ENCODE assay signal across 30 cellular contexts in the genomic region with DNA sequence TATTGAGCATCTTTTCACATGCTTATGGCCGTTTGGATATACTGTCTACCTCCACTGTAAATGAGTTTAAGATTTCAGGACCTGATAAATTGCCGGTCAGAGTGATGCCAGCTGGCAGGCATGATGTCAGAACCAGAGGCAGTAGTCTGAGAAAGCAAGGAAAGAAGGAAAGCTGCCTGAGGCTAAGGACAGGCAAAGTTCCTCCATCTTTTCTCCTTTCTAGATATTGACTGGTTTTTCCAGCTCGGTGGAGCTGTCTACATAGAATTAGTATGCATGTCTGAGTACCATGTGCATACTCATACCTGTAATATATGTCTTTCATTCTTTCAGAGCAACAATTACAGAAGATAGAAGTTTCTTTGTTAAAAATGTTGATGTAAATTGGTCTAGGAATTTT.
"Had no signal": no experiment of that assay in that cellular context is flagged by ENCODE, and none has a peak within 500 bp of the region (broad histone marks: within the 10 kb centered on the region; RNA-seq: fewer than 3 reads in every experiment).

No MANE protein-coding gene starts in this region.

- H3K9me3 ChIP-seq: neutrophil, ovary, psoas muscle, right lobe of liver, sigmoid colon, stomach, thoracic aorta, thyroid gland, tibial nerve, upper lobe of right lung, uterus had no signal

- H3K4me1 Mint-ChIP-seq: nephron had no signal

- H3K9me3 Mint-ChIP-seq: neural crest cell, type B pancreatic cell had no signal

- H3K27me3 Mint-ChIP-seq: naive thymus-derived CD4-positive, alpha-beta T cell; progenitor cell of endocrine pancreas; stimulated activated naive B cell treated with anti-CD40 and anti-IgM and Interleukin-4, amounts not matched to agents 10 μg/mL and 1 μg/mL and 100 μg/mL, for 72 hours; stimulated activated naive CD8-positive, alpha-beta T cell treated with anti-CD3 and anti-CD28 coated beads, Interleukin-15, Interleukin-2, amounts not matched to agents 100 ng/mL and 50 ng/mL, for 24 hours; type B pancreatic cell had no signal

- DNase-seq: naive thymus-derived CD4-positive, alpha-beta T cell; natural killer cell; nucleus accumbens; ovary; posterior cingulate gyrus; psoas muscle; right cardiac atrium; right lobe of liver; sigmoid colon; small intestine; stimulated activated CD4-positive, alpha-beta T cell treated with anti-CD3 and anti-CD28 coated beads, Interleukin-15, amount 100 ng/mL, for 24 hours; stimulated activated CD4-positive, alpha-beta T cell treated with anti-CD3 and anti-CD28 coated beads, Interleukin-2, amount 100 ng/mL, for 24 hours; stimulated activated CD4-positive, alpha-beta T cell treated with anti-CD3 and anti-CD28 coated beads, Interleukin-2, amount 100 ng/mL, for 48 hours; stimulated activated CD4-positive, alpha-beta T cell treated with anti-CD3 and anti-CD28 coated beads, Interleukin-4, amount 100 ng/mL, for 24 hours; stimulated activated naive B cell treated with anti-CD40 and anti-IgM and Interleukin-4, amounts not matched to agents 10 μg/mL and 1 μg/mL and 100 μg/mL, for 72 hours; stimulated activated naive CD4-positive, alpha-beta T cell treated with Interleukin-2 at 50 U/mL for 16 hours; stomach; thyroid gland; upper lobe of right lung; uterus had no signal

- ATAC-seq: naive thymus-derived CD4-positive, alpha-beta T cell; natural killer cell; psoas muscle; right cardiac atrium; right lobe of liver; stimulated activated effector memory CD8-positive, alpha-beta T cell treated with anti-CD3 and anti-CD28 coated beads, Interleukin-12 subunit alpha, Interleukin-12 subunit beta, amount 100 ng/mL, for 72 hours; stimulated activated naive B cell treated with anti-CD40 and anti-IgM and Interleukin-4, amounts not matched to agents 10 μg/mL and 1 μg/mL and 100 μg/mL, for 72 hours; upper lobe of right lung had no signal

- H3K4me3 Mint-ChIP-seq: naive thymus-derived CD4-positive, alpha-beta T cell; natural killer cell; nephron; neural crest cell; stimulated activated effector memory CD8-positive, alpha-beta T cell treated with anti-CD3 and anti-CD28 coated beads, Interleukin-12 subunit alpha, Interleukin-12 subunit beta, amount 100 ng/mL, for 72 hours; stimulated activated naive B cell treated with anti-CD40 and anti-IgM and Interleukin-4, amounts not matched to agents 10 μg/mL and 1 μg/mL and 100 μg/mL, for 72 hours; stimulated activated naive CD8-positive, alpha-beta T cell treated with anti-CD3 and anti-CD28 coated beads, Interleukin-15, Interleukin-2, amounts not matched to agents 100 ng/mL and 50 ng/mL, for 24 hours; type B pancreatic cell had no signal

- H3K9ac ChIP-seq: parathyroid adenoma had no signal

- H3K4me1 ChIP-seq: psoas muscle, right lobe of liver, sigmoid colon, stomach, thyroid gland, tibial nerve, upper lobe of right lung, uterus had no signal

- H3K79me2 ChIP-seq: parathyroid adenoma had no signal

- H3K27ac ChIP-seq: neutrophil, ovary, parathyroid adenoma, psoas muscle, right lobe of liver, sigmoid colon, stomach, thoracic aorta, thyroid gland, tibial nerve, upper lobe of right lung, uterus had no signal

- H3K36me3 Mint-ChIP-seq: type B pancreatic cell had no signal

- H3K27ac Mint-ChIP-seq: naive thymus-derived CD4-positive, alpha-beta T cell; natural killer cell; nephron; progenitor cell of endocrine pancreas; stimulated activated effector memory CD8-positive, alpha-beta T cell treated with anti-CD3 and anti-CD28 coated beads, Interleukin-12 subunit alpha, Interleukin-12 subunit beta, amount 100 ng/mL, for 72 hours; stimulated activated naive B cell treated with anti-CD40 and anti-IgM and Interleukin-4, amounts not matched to agents 10 μg/mL and 1 μg/mL and 100 μg/mL, for 72 hours; stimulated activated naive CD8-positive, alpha-beta T cell treated with anti-CD3 and anti-CD28 coated beads, Interleukin-15, Interleukin-2, amounts not matched to agents 100 ng/mL and 50 ng/mL, for 24 hours; type B pancreatic cell had no signal

- H2AFZ ChIP-seq: parathyroid adenoma had no signal

- H3K36me3 ChIP-seq: neutrophil, ovary, right lobe of liver, thoracic aorta, thyroid gland, upper lobe of right lung, uterus had no signal

- H3K4me3 ChIP-seq: ovary, psoas muscle, right lobe of liver, sigmoid colon, stomach, thoracic aorta, thyroid gland, tibial nerve, upper lobe of right lung, uterus had no signal

- FAIRE-seq: small intestine had no signal

- H3K27me3 ChIP-seq: neutrophil, ovary, right lobe of liver, sigmoid colon, stomach, thyroid gland, tibial nerve, upper lobe of right lung, uterus had no signal
